ENCODE assay signal across 13 cellular contexts in the genomic region with DNA sequence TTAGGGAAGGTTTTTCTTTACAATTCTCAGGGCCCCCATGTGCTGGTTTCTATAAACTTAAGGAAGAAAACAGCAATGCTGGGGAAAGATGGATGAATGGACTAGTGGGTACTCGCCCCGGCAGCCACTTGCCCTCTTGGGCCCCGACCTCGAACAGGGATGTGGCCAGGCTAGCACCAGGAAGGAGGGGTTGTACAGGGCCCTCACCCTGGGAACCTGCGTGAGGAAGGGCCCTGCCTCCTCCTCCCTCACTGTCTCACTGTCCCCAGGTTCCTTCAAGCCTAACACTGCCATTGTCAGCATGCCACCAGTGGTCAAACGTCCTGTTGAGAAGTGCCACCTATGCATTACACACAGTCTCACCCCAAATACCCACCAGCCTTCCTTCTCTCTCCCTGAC. TPM values are rescaled to one million over a fixed set of nuclear protein-coding genes. Genes with fewer than 3 reads are reported as not detected.
A peak's percentile ranks its signal among the peaks of the same experiment; 100 is the strongest.
DNase-seq lines count a peak whose midpoint lies in the region; ATAC-seq, FAIRE-seq and TF ChIP-seq lines count a peak whose summit lies in the region.
"Had no signal": no experiment of that assay in that cellular context is flagged by ENCODE, and none has a peak within 500 bp of the region (broad histone marks: within the 10 kb centered on the region; RNA-seq: fewer than 3 reads in every experiment).

No MANE protein-coding gene starts in this region.

- H3K9ac ChIP-seq in IMR-90 (ENCODE audit: low read depth, low read length) = no peak overlapping the region
- no peak overlapping the region for H3K9ac ChIP-seq in H1 (replicated peaks in 1 of 4; ENCODE audit: extremely low read depth in 1 of 4, low read depth in 3 of 4, low read length in 3 of 4)

- no peak overlapping the region for H2BK12ac ChIP-seq in H1 (ENCODE audit: low read depth, low read length)

- in situ Hi-C loops in IMR-90 (cut with MboI; ENCODE audit: low sequenced_read_pairs) = no loop called here

- TF ChIP-seq POLR2A in IMR-90 (IDR thresholded peaks at IDR 0.05; ENCODE audit: low read depth, low read length) (no peak), H1 (IDR thresholded peaks at IDR 0.05; ENCODE audit: control extremely low read depth in 1 of 2, low read depth in 2 of 2, low read length in 2 of 2) (no peak)

- TF ChIP-seq EP300 in H1 (IDR thresholded peaks at IDR 0.05; ENCODE audit: borderline replicate concordance in 1 of 2, low read depth in 2 of 2, low read length in 2 of 2) = no peak

- no peak overlapping the region for H2BK120ac ChIP-seq in IMR-90 (ENCODE audit: low read depth, low read length)
- H2BK120ac ChIP-seq in H1 (replicated peaks; ENCODE audit: low read depth, low read length) = no peak overlapping the region

- no peak overlapping the region for H2AK9ac ChIP-seq in IMR-90 (replicated peaks; ENCODE audit: low read depth, low read length, poor library complexity)

- no peaks in the 10 kb centered on the region for H3K23me2 ChIP-seq in H1 (ENCODE audit: low read depth, low read length)

- peaks cover 9% of the 10 kb centered on the region for H3K36me3 Mint-ChIP-seq in activated CD8-positive, alpha-beta T cell treated with anti-CD3 and anti-CD28 coated beads, Interleukin-2, amount 10 ng/mL, durations not matched to agents 7 days and 5 days (ENCODE audit: low read depth)
- no peaks in the 10 kb centered on the region for H3K36me3 Mint-ChIP-seq in activated CD8-positive, alpha-beta T cell treated with anti-CD3 and anti-CD28 coated beads for 36 hours (ENCODE audit: low read depth)
- peaks cover 0 to 4% of the 10 kb centered on the region in 2 donors for H3K36me3 Mint-ChIP-seq in CD4-positive, alpha-beta memory T cell

- intact Hi-C loops in activated CD8-positive, alpha-beta T cell treated with anti-CD3 and anti-CD28 coated beads for 36 hours (cut with micrococcal nuclease) = loop anchor here (10.0 kb wide), 1 partner anchor 198 kb away; no protein-coding TSS in a partner anchor
- intact Hi-C loops in CD4-positive, alpha-beta memory T cell (cut with micrococcal nuclease) = loop anchor here (10.0 kb wide), 1 partner anchor 598 kb away; the partner anchor contains the start of gene LYSMD4
- intact Hi-C loops in IMR-90 (cut with micrococcal nuclease) = no loop called here

- H4K20me1 ChIP-seq in IMR-90 (ENCODE audit: insufficient read depth, low read length) (no peaks in the 10 kb centered on the region), H1 (replicated peaks in 1 of 2; ENCODE audit: control insufficient read depth in 1 of 2, insufficient read depth in 2 of 2, low read length in 2 of 2) (no peaks in the 10 kb centered on the region)

- WGBS in IMR-90 (ENCODE audit: extremely low coverage in 2 of 2, insufficient read length in 1 of 2), 2 experiments = 38% methylated on average over 1 of the region's 6 CpGs; no CpG with 5 or more reads in 1 of the 2 experiments
- WGBS in H1 (ENCODE audit: extremely low coverage in 1 of 2, insufficient coverage in 1 of 2, insufficient read length in 1 of 2, insufficient replicate concordance in 2 of 2, low coverage in 1 of 2, low lambda C conversion rate in 2 of 2, missing lambda C conversion rate in 1 of 2), 2 experiments = 87% methylated on average over 5 of the region's 6 CpGs; no CpG with 5 or more reads in 1 of the 2 experiments

- H3K56ac ChIP-seq in IMR-90 (ENCODE audit: extremely low read depth, insufficient read depth, low read length) (no peak overlapping the region), H1 (replicated peaks; ENCODE audit: insufficient read length, low read depth, low read length) (no peak overlapping the region)

- H3K9me3 ChIP-seq in CD4-positive, alpha-beta memory T cell (ENCODE audit: control insufficient read depth in 1 of 2, low read length in 2 of 2) = no peaks in the 10 kb centered on the region
- H3K9me3 ChIP-seq in IMR-90 (ENCODE audit: control insufficient read depth, insufficient read depth, low read length) (peaks cover 12% of the 10 kb centered on the region), H1 (ENCODE audit: insufficient read depth in 2 of 2, low read depth in 1 of 2, low read length in 1 of 2) (no peaks in the 10 kb centered on the region), right atrium auricular region (no peaks in the 10 kb centered on the region)
- H3K9me3 ChIP-seq: BE2C, HAP-1 had no signal

- H2BK20ac ChIP-seq in IMR-90 (ENCODE audit: low read depth, low read length) = no peak overlapping the region
- H2BK20ac ChIP-seq in H1 (ENCODE audit: low read length) = no peak overlapping the region

- peaks cover 78% of the 10 kb centered on the region for H3K4me1 Mint-ChIP-seq in activated CD8-positive, alpha-beta T cell treated with anti-CD3 and anti-CD28 coated beads, Interleukin-2, amount 10 ng/mL, durations not matched to agents 7 days and 5 days (ENCODE audit: low read depth)
- peaks cover 60% of the 10 kb centered on the region for H3K4me1 Mint-ChIP-seq in activated CD8-positive, alpha-beta T cell treated with anti-CD3 and anti-CD28 coated beads for 36 hours (ENCODE audit: low read depth)
- H3K4me1 Mint-ChIP-seq in CD4-positive, alpha-beta memory T cell = peaks cover 40 to 84% (median 62%) of the 10 kb centered on the region in 4 donors

- no TSS peak for BruUV-seq in IMR-90 (replicated peaks; lab: Mats Ljungman, UMichigan)

- no peak overlapping the region for H3K23ac ChIP-seq in IMR-90 (ENCODE audit: low read depth, low read length)
- H3K23ac ChIP-seq in H1 (ENCODE audit: insufficient read length) = no peak overlapping the region

- H2BK5ac ChIP-seq in IMR-90 (ENCODE audit: low read depth, low read length, poor library complexity, severe bottlenecking) = no peak overlapping the region
- H2BK5ac ChIP-seq in H1 (ENCODE audit: low read depth, low read length) = no peak overlapping the region

- H2BK15ac ChIP-seq in IMR-90 (ENCODE audit: low read depth, low read length) (no peak overlapping the region), H1 (ENCODE audit: low read length) (no peak overlapping the region)

- H3K79me2 ChIP-seq in H1 (ENCODE audit: control insufficient read depth in 1 of 2, insufficient read depth in 2 of 2, low read length in 2 of 2) = no peaks in the 10 kb centered on the region

- H2AFZ ChIP-seq in IMR-90 (replicated peaks; ENCODE audit: low read length, poor library complexity) = peak overlapping the region; percentile 29
- H2AFZ ChIP-seq in H1 (ENCODE audit: low read length) = no peak overlapping the region
- H2AFZ ChIP-seq: GM23338 had no signal

- no peak for DNase-seq in activated CD8-positive, alpha-beta T cell treated with anti-CD3 and anti-CD28 coated beads, Interleukin-2, amount 10 ng/mL, durations not matched to agents 7 days and 5 days
- no peak for DNase-seq in activated CD8-positive, alpha-beta T cell treated with anti-CD3 and anti-CD28 coated beads for 36 hours
- DNase-seq in CD4-positive, alpha-beta memory T cell = no peak
- no peak for DNase-seq in IMR-90
- no peak for DNase-seq in H1 (ENCODE audit: low read depth in 1 of 2, low spot score in 2 of 2)
- no peak for DNase-seq in right atrium auricular region (ENCODE audit: low spot score)
- DNase-seq: BE2C, DMS53 had no signal

- H3K18ac ChIP-seq in IMR-90 (ENCODE audit: low read depth, low read length) (no peak overlapping the region), H1 (ENCODE audit: extremely low read depth, low read length) (no peak overlapping the region)

- no peaks in the 10 kb centered on the region for H3K27me3 Mint-ChIP-seq in activated CD8-positive, alpha-beta T cell treated with anti-CD3 and anti-CD28 coated beads, Interleukin-2, amount 10 ng/mL, durations not matched to agents 7 days and 5 days (ENCODE audit: low read depth)
- peaks cover 4% of the 10 kb centered on the region for H3K27me3 Mint-ChIP-seq in activated CD8-positive, alpha-beta T cell treated with anti-CD3 and anti-CD28 coated beads for 36 hours
- H3K27me3 Mint-ChIP-seq in CD4-positive, alpha-beta memory T cell = no peaks in the 10 kb centered on the region

- no peak overlapping the region for H3K27ac ChIP-seq in CD4-positive, alpha-beta memory T cell (ENCODE audit: low read depth, low read length)
- no peak overlapping the region for H3K27ac ChIP-seq in IMR-90 (ENCODE audit: insufficient read depth, low read length)
- no peak overlapping the region for H3K27ac ChIP-seq in H1 (ENCODE audit: low read depth, low read length)
- H3K27ac ChIP-seq in right atrium auricular region = no peak overlapping the region
- H3K27ac ChIP-seq: C4-2B had no signal

- H3K4me1 ChIP-seq in CD4-positive, alpha-beta memory T cell (ENCODE audit: insufficient read depth, low read length) = peaks cover 62% of the 10 kb centered on the region
- H3K4me1 ChIP-seq in IMR-90 (ENCODE audit: control insufficient read depth, insufficient read depth, low read length) (no peaks in the 10 kb centered on the region), H1 (replicated peaks in 1 of 4; ENCODE audit: control insufficient read depth in 3 of 4, insufficient read depth in 4 of 4, low read length in 3 of 4) (peaks cover 0 to 6% (median 1%) of the 10 kb centered on the region in 4 experiments; a peak in 3 of 7 replicates), right atrium auricular region (peaks cover 0 to 7% of the 10 kb centered on the region in 2 donors)
- H3K4me1 ChIP-seq: HAP-1 had no signal

- H3K79me1 ChIP-seq in IMR-90 (ENCODE audit: low read depth in 1 of 2, low read length in 2 of 2) = no peaks in the 10 kb centered on the region
- H3K79me1 ChIP-seq in H1 (ENCODE audit: low read depth, low read length) = no peaks in the 10 kb centered on the region

- H4K5ac ChIP-seq in IMR-90 (ENCODE audit: low read depth, low read length) (no peak overlapping the region), H1 (ENCODE audit: insufficient read length, low read depth, low read length) (no peak overlapping the region)

- no peak overlapping the region for H3K4ac ChIP-seq in IMR-90 (ENCODE audit: low read depth, low read length)
- H3K4ac ChIP-seq in H1 (replicated peaks; ENCODE audit: insufficient read length, low read depth, low read length) = no peak overlapping the region

- no peak for TF ChIP-seq CTCF in activated CD8-positive, alpha-beta T cell treated with anti-CD3 and anti-CD28 coated beads for 36 hours (IDR thresholded peaks at IDR 0.05)
- TF ChIP-seq CTCF in IMR-90 (conservative IDR thresholded peaks at IDR 0.05; ENCODE audit: low read depth, low read length) (no peak), H1 (IDR thresholded peaks at IDR 0.05; ENCODE audit: control extremely low read depth in 1 of 3, insufficient read depth in 1 of 3, low read depth in 1 of 3, low read length in 3 of 3) (no peak), right atrium auricular region (IDR thresholded peaks at IDR 0.05) (no peak)

- dilution Hi-C loops in IMR-90 (cut with HindIII; ENCODE audit: low sequenced_read_pairs, unreplicated experiment) = no loop called here

- H3K27me3 ChIP-seq in CD4-positive, alpha-beta memory T cell (ENCODE audit: insufficient read depth, low read length) = no peaks in the 10 kb centered on the region
- H3K27me3 ChIP-seq in IMR-90 (ENCODE audit: control insufficient read depth, insufficient read depth, low read length) = no peaks in the 10 kb centered on the region
- peaks cover 0 to 3% (median 0%) of the 10 kb centered on the region in 4 experiments; a peak in 1 of 7 replicates for H3K27me3 ChIP-seq in H1 (replicated peaks in 1 of 4; ENCODE audit: control insufficient read depth in 3 of 4, extremely low read depth in 1 of 4, insufficient read depth in 3 of 4, low read length in 3 of 4)
- H3K27me3 ChIP-seq in right atrium auricular region = no peaks in the 10 kb centered on the region
- H3K27me3 ChIP-seq: BE2C had no signal

- no peak overlapping the region for H3K4me3 ChIP-seq in CD4-positive, alpha-beta memory T cell (ENCODE audit: low read length in 2 of 2)
- H3K4me3 ChIP-seq in IMR-90 (ENCODE audit: insufficient read depth, low read depth, low read length) (no peak overlapping the region), H1 (ENCODE audit: extremely low read depth in 1 of 4, insufficient read depth in 2 of 4, low read depth in 3 of 4, low read length in 4 of 4) (no peak overlapping the region), right atrium auricular region (no peak overlapping the region)
- H3K4me3 ChIP-seq: GM23338, HAP-1 had no signal

- POLR2A ChIA-PET in activated CD8-positive, alpha-beta T cell treated with anti-CD3 and anti-CD28 coated beads, Interleukin-2, amount 10 ng/mL, durations not matched to agents 7 days and 5 days (lab: Charles Lee) = no interaction called here
- POLR2A ChIA-PET in activated CD8-positive, alpha-beta T cell treated with anti-CD3 and anti-CD28 coated beads for 36 hours (lab: Charles Lee) = no interaction called here
- POLR2A ChIA-PET in CD4-positive, alpha-beta memory T cell (lab: Charles Lee; ENCODE audit: partially characterized antibody) = interaction anchor here (1.5 kb wide), 1 partner anchor 18 kb away, joined by 5 read pairs; no protein-coding TSS in a partner anchor
- POLR2A ChIA-PET in IMR-90 (lab: Charles Lee; ENCODE audit: unreplicated experiment) = no interaction called here
- POLR2A ChIA-PET in H1 (lab: Charles Lee; ENCODE audit: partially characterized antibody) = no interaction called here

- no peak for ATAC-seq in activated CD8-positive, alpha-beta T cell treated with anti-CD3 and anti-CD28 coated beads, Interleukin-2, amount 10 ng/mL, durations not matched to agents 7 days and 5 days
- ATAC-seq in activated CD8-positive, alpha-beta T cell treated with anti-CD3 and anti-CD28 coated beads for 36 hours = no peak
- no peak for ATAC-seq in IMR-90 (ENCODE audit: low read depth)
- ATAC-seq in GM21515 (IDR thresholded peaks at IDR 0.05; ENCODE audit: unreplicated experiment) = no peak
- ATAC-seq: GM23338 had no signal

- TF ChIP-seq RAD21 in IMR-90 (IDR thresholded peaks at IDR 0.05; ENCODE audit: low read length) (no peak), H1 (IDR thresholded peaks at IDR 0.05 in 1 of 2, conservative IDR thresholded peaks at IDR 0.05 in 1 of 2; ENCODE audit: low read depth in 2 of 2, low read length in 2 of 2) (no peak)

- H3K4me3 Mint-ChIP-seq in activated CD8-positive, alpha-beta T cell treated with anti-CD3 and anti-CD28 coated beads, Interleukin-2, amount 10 ng/mL, durations not matched to agents 7 days and 5 days = no peak overlapping the region
- no peak overlapping the region for H3K4me3 Mint-ChIP-seq in activated CD8-positive, alpha-beta T cell treated with anti-CD3 and anti-CD28 coated beads for 36 hours
- peak overlapping the region in 2 of 8 donors; percentile 13 to 29 for H3K4me3 Mint-ChIP-seq in CD4-positive, alpha-beta memory T cell
- H3K4me3 Mint-ChIP-seq: GM23338 had no signal

- no peaks in the 10 kb centered on the region for H3K9me1 ChIP-seq in IMR-90 (ENCODE audit: insufficient read depth, low read length)

- no peak overlapping the region for H3K4me2 ChIP-seq in IMR-90 (ENCODE audit: low read depth, low read length)
- no peak overlapping the region for H3K4me2 ChIP-seq in H1 (ENCODE audit: insufficient read depth in 1 of 2, low read depth in 2 of 2, low read length in 2 of 2)
- H3K4me2 ChIP-seq: GM23338 had no signal

- FAIRE-seq in H1 (lab: Jason Lieb, UNC) = no peak
- FAIRE-seq: A204.1 had no signal

- H3K36me3 ChIP-seq in CD4-positive, alpha-beta memory T cell (ENCODE audit: insufficient read depth, low read length) = no peaks in the 10 kb centered on the region
- H3K36me3 ChIP-seq in IMR-90 (ENCODE audit: control insufficient read depth, insufficient read depth, low read length) (no peaks in the 10 kb centered on the region), H1 (ENCODE audit: control insufficient read depth in 2 of 4, insufficient read depth in 4 of 4, low read length in 3 of 4) (no peaks in the 10 kb centered on the region; a peak in 1 of 8 replicates), right atrium auricular region (no peaks in the 10 kb centered on the region)
- H3K36me3 ChIP-seq: BE2C, HAP-1 had no signal

- H4K8ac ChIP-seq in IMR-90 (ENCODE audit: low read depth in 2 of 2, low read length in 2 of 2) (no peak overlapping the region), H1 (ENCODE audit: extremely low read depth, insufficient read depth, low read length) (0 out of 2 replicates have a peak overlapping the region, but pooled peaks have one; percentile 12)

- no peak overlapping the region for H3K14ac ChIP-seq in IMR-90 (replicated peaks; ENCODE audit: low read depth, low read length)
- no peak overlapping the region for H3K14ac ChIP-seq in H1 (ENCODE audit: insufficient read length)

- H2AK5ac ChIP-seq in IMR-90 (ENCODE audit: low read depth, low read length) = no peak overlapping the region
- no peak overlapping the region for H2AK5ac ChIP-seq in H1 (ENCODE audit: low read depth, low read length)

- H3K27ac Mint-ChIP-seq in activated CD8-positive, alpha-beta T cell treated with anti-CD3 and anti-CD28 coated beads, Interleukin-2, amount 10 ng/mL, durations not matched to agents 7 days and 5 days = peak overlapping the region; percentile 0
- H3K27ac Mint-ChIP-seq in activated CD8-positive, alpha-beta T cell treated with anti-CD3 and anti-CD28 coated beads for 36 hours = no peak overlapping the region
- H3K27ac Mint-ChIP-seq in CD4-positive, alpha-beta memory T cell = peak overlapping the region in 5 of 7 donors; percentile 36 to 83 (median 51)
- H3K27ac Mint-ChIP-seq: GM23338 had no signal

- no peaks in the 10 kb centered on the region for H3K9me3 Mint-ChIP-seq in activated CD8-positive, alpha-beta T cell treated with anti-CD3 and anti-CD28 coated beads, Interleukin-2, amount 10 ng/mL, durations not matched to agents 7 days and 5 days (ENCODE audit: insufficient read depth)
- H3K9me3 Mint-ChIP-seq in activated CD8-positive, alpha-beta T cell treated with anti-CD3 and anti-CD28 coated beads for 36 hours = no peaks in the 10 kb centered on the region
- H3K9me3 Mint-ChIP-seq in CD4-positive, alpha-beta memory T cell = no peaks in the 10 kb centered on the region
- H3K9me3 Mint-ChIP-seq: GM23338 had no signal

- CTCF ChIA-PET in activated CD8-positive, alpha-beta T cell treated with anti-CD3 and anti-CD28 coated beads, Interleukin-2, amount 10 ng/mL, durations not matched to agents 7 days and 5 days (lab: Charles Lee) = interaction anchor here (2.0 to 4.9 kb wide), 3 partner anchors 10 to 404 kb away, joined by 6 to 62 read pairs (median 23); partner anchors contain the start of gene ADAMTS17
- CTCF ChIA-PET in activated CD8-positive, alpha-beta T cell treated with anti-CD3 and anti-CD28 coated beads for 36 hours (lab: Charles Lee) = interaction anchor here (1.1 to 2.0 kb wide), 2 partner anchors 11 to 17 kb away, joined by 3 to 16 read pairs; no protein-coding TSS in a partner anchor
- CTCF ChIA-PET in CD4-positive, alpha-beta memory T cell (lab: Charles Lee; ENCODE audit: partially characterized antibody) = interaction anchor here (1.2 to 10.3 kb wide), 3 partner anchors 9 to 17 kb away, joined by 3 to 151 read pairs (median 63); partner anchors contain the start of gene ADAMTS17
- CTCF ChIA-PET in IMR-90 (lab: Yijun Ruan, JAX) (no interaction called here), H1 (lab: Charles Lee; ENCODE audit: partially characterized antibody) (interaction anchor here (1.3 to 11.5 kb wide), 3 partner anchors 10 to 216 kb away, joined by 3 to 112 read pairs (median 3); no protein-coding TSS in a partner anchor)

- H4K91ac ChIP-seq in IMR-90 (ENCODE audit: insufficient read depth, low read depth, low read length) = no peak overlapping the region
- H4K91ac ChIP-seq in H1 (replicated peaks; ENCODE audit: insufficient read length, low read length) = no peak overlapping the region

RNA-seq across cellular contexts. Expression of gene ADAMTS17, which starts 9.1 kb away (rescaled TPM):
- total RNA-seq in activated CD8-positive, alpha-beta T cell treated with anti-CD3 and anti-CD28 coated beads, Interleukin-2, amount 10 ng/mL, durations not matched to agents 7 days and 5 days = 1 to 10 TPM; 5.1 to 6.0 TPM
- total RNA-seq in activated CD8-positive, alpha-beta T cell treated with anti-CD3 and anti-CD28 coated beads for 36 hours = 1 to 10 TPM in 1 of 2 experiments, under 1 TPM in 1; 0.60 to 1.5 TPM
- total RNA-seq in CD4-positive, alpha-beta memory T cell = 1 to 10 TPM; 4.7 to 6.2 TPM
- 1 to 10 TPM; 2.1 to 4.8 TPM for polyA plus RNA-seq in CD4-positive, alpha-beta memory T cell
- total RNA-seq in IMR-90 (2012; rRNA removed) (0.28 TPM in 1 of 2 replicates, not detected in the other), right atrium auricular region (1 to 10 TPM; 3.6 to 4.4 TPM)
- polyA plus RNA-seq in IMR-90 (2012; rRNA removed) (0.03 and 0.09 TPM in 2 replicates), H1 (2011; rRNA removed) (0.51 and 0.89 TPM in 2 replicates)
- 0.01 and 0.02 TPM in 2 replicates for polyA plus RNA-seq in IMR-90 (2012; cell fraction: cytosol; rRNA removed)
- polyA plus RNA-seq in IMR-90 (2012; cell fraction: nucleus; rRNA removed; ENCODE audit: low replicate concordance) = 0.03 and 0.06 TPM in 2 replicates
- 1.7 and 1.9 TPM in 2 replicates for total RNA-seq in H1 (2021; fragmentation: NEBNext Ultra II Directional; extraction: Animal tissue kit (Norgen Biotek cat#: 25700))
- 0.66 TPM for polyA plus RNA-seq in H1 (2011; cell fraction: cytosol; rRNA removed)
- 2.0 TPM for polyA plus RNA-seq in H1 (2011; cell fraction: nucleus; rRNA removed)
- polyA plus RNA-seq in H1 (2012, experiment 1 of 2) = 0.39 to 1.7 TPM (median 1.1 TPM) in 4 replicates
- polyA plus RNA-seq in H1 (2012, experiment 2 of 2) = 0.45 TPM
- 0.85 TPM for polyA plus RNA-seq in H1 (2013, experiment 1 of 2)
- 0.70 TPM for polyA plus RNA-seq in H1 (2013, experiment 2 of 2)
- 2.4 and 2.5 TPM in 2 replicates for polyA minus RNA-seq in H1 (2011; rRNA and poly(A)+ RNA removed)
- polyA minus RNA-seq in H1 (2011; cell fraction: cytosol; rRNA and poly(A)+ RNA removed) = 1.3 TPM
- polyA minus RNA-seq in H1 (2011; cell fraction: nucleus; rRNA and poly(A)+ RNA removed) = 7.8 TPM
